In the genomic region with DNA sequence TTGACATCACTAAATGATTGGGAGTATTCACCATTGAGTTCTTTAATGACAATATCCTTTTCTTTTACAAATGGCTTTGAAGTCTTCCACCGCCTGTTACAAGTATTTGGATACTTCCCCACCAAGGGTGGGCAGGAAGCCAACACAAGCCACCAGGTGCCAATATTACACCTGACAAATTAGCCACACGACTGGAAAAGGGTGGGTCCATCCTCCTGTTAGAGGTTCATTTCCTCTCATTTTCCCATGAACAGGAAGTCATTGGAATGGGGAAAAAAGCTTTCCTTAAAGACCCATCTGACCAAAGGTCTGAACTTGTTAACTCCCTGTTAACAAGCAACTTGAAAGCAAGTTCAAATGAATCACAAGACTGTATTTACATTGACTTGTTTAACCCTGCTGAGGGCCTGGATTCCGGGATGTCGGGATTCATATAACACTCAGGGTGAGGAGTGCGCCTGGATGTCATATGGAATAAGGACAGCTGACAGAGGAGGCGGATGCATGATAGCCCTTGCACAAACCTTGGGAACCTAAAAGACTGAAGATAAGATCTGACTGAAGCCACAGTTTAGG, we compare ENCODE assay signal across 1 cellular context.
TF ChIP-seq lines count a peak whose summit lies in the region.

No MANE protein-coding gene starts in this region.

TF ChIP-seq in HepG2, 621 proteins besides CTCF, POLR2A, EP300 and RAD21 (continued from another document):
- TF ChIP-seq, protein P1, sequence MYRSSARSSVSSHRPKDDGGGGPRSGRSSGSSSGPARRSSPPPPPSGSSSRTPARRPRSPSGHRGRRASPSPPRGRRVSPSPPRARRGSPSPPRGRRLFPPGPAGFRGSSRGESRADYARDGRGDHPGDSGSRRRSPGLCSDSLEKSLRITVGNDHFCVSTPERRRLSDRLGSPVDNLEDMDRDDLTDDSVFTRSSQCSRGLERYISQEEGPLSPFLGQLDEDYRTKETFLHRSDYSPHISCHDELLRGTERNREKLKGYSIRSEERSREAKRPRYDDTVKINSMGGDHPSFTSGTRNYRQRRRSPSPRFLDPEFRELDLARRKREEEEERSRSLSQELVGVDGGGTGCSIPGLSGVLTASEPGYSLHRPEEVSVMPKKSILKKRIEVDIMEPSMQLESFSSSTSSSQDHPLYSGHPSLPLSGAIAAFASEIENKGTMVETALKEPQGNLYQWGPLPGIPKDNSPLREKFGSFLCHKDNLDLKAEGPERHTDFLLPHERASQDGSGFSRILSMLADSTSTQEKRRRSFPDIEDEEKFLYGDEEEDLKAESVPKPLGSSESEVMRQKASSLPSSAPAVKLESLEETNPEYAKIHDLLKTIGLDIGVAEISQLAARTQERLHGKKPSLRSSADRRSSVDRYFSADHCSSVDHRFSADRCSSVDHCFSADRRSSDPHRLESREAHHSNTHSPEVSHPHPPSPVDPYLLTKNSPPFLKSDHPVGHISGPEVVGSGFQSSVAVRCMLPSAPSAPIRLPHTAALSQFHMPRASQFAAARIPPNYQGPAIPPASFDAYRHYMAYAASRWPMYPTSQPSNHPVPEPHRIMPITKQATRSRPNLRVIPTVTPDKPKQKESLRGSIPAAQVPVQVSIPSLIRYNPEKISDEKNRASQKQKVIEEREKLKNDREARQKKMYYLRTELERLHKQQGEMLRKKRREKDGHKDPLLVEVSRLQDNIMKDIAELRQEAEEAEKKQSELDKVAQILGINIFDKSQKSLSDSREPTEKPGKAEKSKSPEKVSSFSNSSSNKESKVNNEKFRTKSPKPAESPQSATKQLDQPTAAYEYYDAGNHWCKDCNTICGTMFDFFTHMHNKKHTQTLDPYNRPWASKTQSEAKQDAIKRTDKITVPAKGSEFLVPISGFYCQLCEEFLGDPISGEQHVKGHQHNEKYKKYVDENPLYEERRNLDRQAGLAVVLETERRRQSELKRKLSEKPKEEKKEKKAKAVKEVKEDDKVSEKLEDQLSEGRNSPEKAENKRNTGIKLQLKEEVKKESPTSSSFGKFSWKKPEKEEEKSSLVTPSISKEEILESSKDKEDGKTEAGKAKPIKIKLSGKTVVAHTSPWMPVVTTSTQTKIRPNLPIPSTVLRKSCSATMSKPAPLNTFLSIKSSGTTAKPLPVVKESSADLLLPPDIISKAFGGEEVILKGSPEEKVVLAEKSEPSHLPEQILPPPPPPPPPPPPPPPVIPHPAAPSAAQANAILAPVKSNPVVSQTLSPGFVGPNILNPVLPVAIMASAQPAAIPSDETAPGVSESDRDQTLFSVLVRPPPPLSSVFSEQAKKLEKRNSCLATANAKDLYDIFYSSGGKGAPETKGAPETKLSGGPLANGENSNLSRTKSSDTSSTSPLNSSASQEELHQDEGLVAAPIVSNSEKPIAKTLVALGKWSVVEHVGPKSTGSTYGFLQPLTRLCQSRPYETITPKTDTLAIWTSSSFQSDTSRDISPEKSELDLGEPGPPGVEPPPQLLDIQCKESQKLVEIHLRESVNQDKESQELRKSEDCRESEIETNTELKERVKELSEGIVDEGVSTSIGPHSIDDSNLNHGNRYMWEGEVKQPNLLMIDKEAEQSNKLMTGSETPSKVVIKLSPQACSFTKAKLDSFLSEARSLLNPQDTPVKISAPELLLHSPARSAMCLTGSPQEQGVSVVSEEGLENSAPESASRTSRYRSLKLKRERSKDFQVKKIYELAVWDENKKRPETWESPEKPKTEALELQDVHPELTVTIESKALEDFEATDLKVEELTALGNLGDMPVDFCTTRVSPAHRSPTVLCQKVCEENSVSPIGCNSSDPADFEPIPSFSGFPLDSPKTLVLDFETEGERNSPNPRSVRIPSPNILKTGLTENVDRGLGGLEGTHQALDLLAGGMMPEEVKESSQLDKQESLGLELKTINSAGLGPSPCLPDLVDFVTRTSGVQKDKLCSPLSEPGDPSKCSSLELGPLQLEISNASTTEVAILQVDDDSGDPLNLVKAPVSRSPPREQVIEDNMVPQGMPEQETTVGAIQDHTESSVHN (CRISPR knock-in tag; IDR thresholded peaks at IDR 0.05), result no peak
- TF ChIP-seq, protein P2, sequence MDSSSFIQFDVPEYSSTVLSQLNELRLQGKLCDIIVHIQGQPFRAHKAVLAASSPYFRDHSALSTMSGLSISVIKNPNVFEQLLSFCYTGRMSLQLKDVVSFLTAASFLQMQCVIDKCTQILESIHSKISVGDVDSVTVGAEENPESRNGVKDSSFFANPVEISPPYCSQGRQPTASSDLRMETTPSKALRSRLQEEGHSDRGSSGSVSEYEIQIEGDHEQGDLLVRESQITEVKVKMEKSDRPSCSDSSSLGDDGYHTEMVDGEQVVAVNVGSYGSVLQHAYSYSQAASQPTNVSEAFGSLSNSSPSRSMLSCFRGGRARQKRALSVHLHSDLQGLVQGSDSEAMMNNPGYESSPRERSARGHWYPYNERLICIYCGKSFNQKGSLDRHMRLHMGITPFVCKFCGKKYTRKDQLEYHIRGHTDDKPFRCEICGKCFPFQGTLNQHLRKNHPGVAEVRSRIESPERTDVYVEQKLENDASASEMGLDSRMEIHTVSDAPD (CRISPR knock-in tag; IDR thresholded peaks at IDR 0.05), result no peak
- no peak for TF ChIP-seq ZFP1 (CRISPR knock-in tag; IDR thresholded peaks at IDR 0.05)
- TF ChIP-seq, protein P3, sequence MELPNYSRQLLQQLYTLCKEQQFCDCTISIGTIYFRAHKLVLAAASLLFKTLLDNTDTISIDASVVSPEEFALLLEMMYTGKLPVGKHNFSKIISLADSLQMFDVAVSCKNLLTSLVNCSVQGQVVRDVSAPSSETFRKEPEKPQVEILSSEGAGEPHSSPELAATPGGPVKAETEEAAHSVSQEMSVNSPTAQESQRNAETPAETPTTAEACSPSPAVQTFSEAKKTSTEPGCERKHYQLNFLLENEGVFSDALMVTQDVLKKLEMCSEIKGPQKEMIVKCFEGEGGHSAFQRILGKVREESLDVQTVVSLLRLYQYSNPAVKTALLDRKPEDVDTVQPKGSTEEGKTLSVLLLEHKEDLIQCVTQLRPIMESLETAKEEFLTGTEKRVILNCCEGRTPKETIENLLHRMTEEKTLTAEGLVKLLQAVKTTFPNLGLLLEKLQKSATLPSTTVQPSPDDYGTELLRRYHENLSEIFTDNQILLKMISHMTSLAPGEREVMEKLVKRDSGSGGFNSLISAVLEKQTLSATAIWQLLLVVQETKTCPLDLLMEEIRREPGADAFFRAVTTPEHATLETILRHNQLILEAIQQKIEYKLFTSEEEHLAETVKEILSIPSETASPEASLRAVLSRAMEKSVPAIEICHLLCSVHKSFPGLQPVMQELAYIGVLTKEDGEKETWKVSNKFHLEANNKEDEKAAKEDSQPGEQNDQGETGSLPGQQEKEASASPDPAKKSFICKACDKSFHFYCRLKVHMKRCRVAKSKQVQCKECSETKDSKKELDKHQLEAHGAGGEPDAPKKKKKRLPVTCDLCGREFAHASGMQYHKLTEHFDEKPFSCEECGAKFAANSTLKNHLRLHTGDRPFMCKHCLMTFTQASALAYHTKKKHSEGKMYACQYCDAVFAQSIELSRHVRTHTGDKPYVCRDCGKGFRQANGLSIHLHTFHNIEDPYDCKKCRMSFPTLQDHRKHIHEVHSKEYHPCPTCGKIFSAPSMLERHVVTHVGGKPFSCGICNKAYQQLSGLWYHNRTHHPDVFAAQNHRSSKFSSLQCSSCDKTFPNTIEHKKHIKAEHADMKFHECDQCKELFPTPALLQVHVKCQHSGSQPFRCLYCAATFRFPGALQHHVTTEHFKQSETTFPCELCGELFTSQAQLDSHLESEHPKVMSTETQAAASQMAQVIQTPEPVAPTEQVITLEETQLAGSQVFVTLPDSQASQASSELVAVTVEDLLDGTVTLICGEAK (IDR thresholded peaks at IDR 0.05), result no peak
- TF ChIP-seq, protein P3 (CRISPR knock-in tag; IDR thresholded peaks at IDR 0.05), result no peak
- TF ChIP-seq, protein P4, sequence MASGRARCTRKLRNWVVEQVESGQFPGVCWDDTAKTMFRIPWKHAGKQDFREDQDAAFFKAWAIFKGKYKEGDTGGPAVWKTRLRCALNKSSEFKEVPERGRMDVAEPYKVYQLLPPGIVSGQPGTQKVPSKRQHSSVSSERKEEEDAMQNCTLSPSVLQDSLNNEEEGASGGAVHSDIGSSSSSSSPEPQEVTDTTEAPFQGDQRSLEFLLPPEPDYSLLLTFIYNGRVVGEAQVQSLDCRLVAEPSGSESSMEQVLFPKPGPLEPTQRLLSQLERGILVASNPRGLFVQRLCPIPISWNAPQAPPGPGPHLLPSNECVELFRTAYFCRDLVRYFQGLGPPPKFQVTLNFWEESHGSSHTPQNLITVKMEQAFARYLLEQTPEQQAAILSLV (CRISPR knock-in tag; IDR thresholded peaks at IDR 0.05; ENCODE audit: borderline replicate concordance), result no peak
